Comparison of ENCODE assay signal across 30 cellular contexts in the genomic region with DNA sequence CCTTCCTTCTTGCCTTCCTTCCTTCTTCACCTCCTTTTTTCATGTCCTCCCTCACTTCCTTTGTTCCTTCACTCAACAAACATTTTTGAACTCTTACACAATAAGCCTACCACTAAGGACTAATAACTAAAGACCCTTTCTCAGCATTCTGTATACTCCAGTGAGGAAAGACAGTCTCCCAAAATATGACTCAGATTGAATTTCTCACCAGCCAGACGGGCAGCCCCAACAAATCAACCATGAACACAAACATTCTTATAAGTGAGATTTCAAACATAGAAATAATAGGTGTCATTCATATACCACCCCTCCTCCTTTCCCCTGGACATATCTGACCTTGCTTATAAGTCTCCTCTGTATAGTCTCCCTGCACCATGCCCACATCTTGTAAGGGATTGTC.
"Had no signal": no experiment of that assay in that cellular context is flagged by ENCODE, and none has a peak within 500 bp of the region (broad histone marks: within the 10 kb centered on the region; RNA-seq: fewer than 3 reads in every experiment).

No MANE protein-coding gene starts in this region.

- H3K36me3 ChIP-seq: breast epithelium had no signal

- DNase-seq: activated B cell treated with CpG ODN at 0.5 μM for 24 hours; activated CD4-positive, alpha-beta memory T cell treated with anti-CD3 and anti-CD28 coated beads for 36 hours; activated CD4-positive, alpha-beta T cell treated with anti-CD3 and anti-CD28 coated beads for 1 hour; activated CD4-positive, alpha-beta T cell treated with anti-CD3 and anti-CD28 coated beads, Interleukin-2, amount 10 ng/mL, durations not matched to agents 7 days and 5 days; activated CD8-positive, alpha-beta memory T cell treated with anti-CD3 and anti-CD28 coated beads for 24 hours; activated effector memory CD4-positive, alpha-beta T cell treated with anti-CD3 and anti-CD28 coated beads, Interleukin-2, amount 50 U/mL, for 16 hours; activated naive CD4-positive, alpha-beta T cell treated with Interleukin-2 at 50 U/mL for 16 hours; activated T-cell treated with anti-CD3 and anti-CD28 coated beads, Interleukin-2, amount 50 U/mL, for 4 hours; amygdala; central memory CD4-positive, alpha-beta T cell; MV-4-11; NCI-H1092 treated with DMSO at 0.1 percent for 48 hours; NCI-H1417 treated with DMSO at 0.1 percent for 48 hours; NCI-H1694; NCI-H2029; NCI-H2107; NCI-H2171 treated with DMSO at 0.1 percent for 48 hours; NCI-H226; NCI-H526; NCI-H774; OCI-M1; RPMI8226; T-cell; T-helper 2 cell; T1000 had no signal

- H3K36me3 Mint-ChIP-seq: activated CD4-positive, alpha-beta memory T cell treated with anti-CD3 and anti-CD28 coated beads for 36 hours; activated naive CD4-positive, alpha-beta T cell treated with anti-CD3 and anti-CD28 coated beads, Interleukin-2, amount 50 U/mL, for 72 hours; T-cell had no signal

- H3K4me3 Mint-ChIP-seq: activated B cell treated with CpG ODN at 0.5 μM for 24 hours; activated CD4-positive, alpha-beta memory T cell treated with anti-CD3 and anti-CD28 coated beads for 36 hours; activated CD4-positive, alpha-beta T cell treated with anti-CD3 and anti-CD28 coated beads, Interleukin-2, amount 10 ng/mL, durations not matched to agents 7 days and 5 days; activated T-cell treated with anti-CD3 and anti-CD28 coated beads, Interleukin-2, amount 50 U/mL, for 4 hours; T-cell had no signal

- H3K4me1 ChIP-seq: breast epithelium had no signal

- ATAC-seq: activated naive CD4-positive, alpha-beta T cell treated with anti-CD3 and anti-CD28 coated beads, Interleukin-2, amount 50 U/mL, for 72 hours; activated T-cell treated with anti-CD3 and anti-CD28 coated beads, Interleukin-2, amount 50 U/mL, for 4 hours; Panc1; Right ventricle myocardium inferior; T-cell had no signal

- H3K27ac ChIP-seq: breast epithelium, SK-N-MC had no signal

- H3K9me3 ChIP-seq: breast epithelium had no signal

- H3K27ac Mint-ChIP-seq: activated B cell treated with CpG ODN at 0.5 μM for 24 hours; activated CD4-positive, alpha-beta memory T cell treated with anti-CD3 and anti-CD28 coated beads for 36 hours; activated CD4-positive, alpha-beta T cell treated with anti-CD3 and anti-CD28 coated beads, Interleukin-2, amount 10 ng/mL, durations not matched to agents 7 days and 5 days; activated naive CD4-positive, alpha-beta T cell treated with anti-CD3 and anti-CD28 coated beads, Interleukin-2, amount 50 U/mL, for 72 hours; T-cell had no signal

- H3K27me3 Mint-ChIP-seq: activated B cell treated with CpG ODN at 0.5 μM for 24 hours; activated CD4-positive, alpha-beta T cell treated with anti-CD3 and anti-CD28 coated beads, Interleukin-2, amount 10 ng/mL, durations not matched to agents 7 days and 5 days; T-cell had no signal

- H3K4me1 Mint-ChIP-seq: activated B cell treated with CpG ODN at 0.5 μM for 24 hours; activated CD4-positive, alpha-beta T cell treated with anti-CD3 and anti-CD28 coated beads, Interleukin-2, amount 10 ng/mL, durations not matched to agents 7 days and 5 days; T-cell had no signal

- H3K9me3 Mint-ChIP-seq: activated B cell treated with CpG ODN at 0.5 μM for 24 hours; activated CD4-positive, alpha-beta memory T cell treated with anti-CD3 and anti-CD28 coated beads for 36 hours; activated CD4-positive, alpha-beta T cell treated with anti-CD3 and anti-CD28 coated beads, Interleukin-2, amount 10 ng/mL, durations not matched to agents 7 days and 5 days had no signal

- H3K4me3 ChIP-seq: breast epithelium, SK-N-MC had no signal
